Comparison of ENCODE assay signal across 18 cellular contexts in the genomic region with DNA sequence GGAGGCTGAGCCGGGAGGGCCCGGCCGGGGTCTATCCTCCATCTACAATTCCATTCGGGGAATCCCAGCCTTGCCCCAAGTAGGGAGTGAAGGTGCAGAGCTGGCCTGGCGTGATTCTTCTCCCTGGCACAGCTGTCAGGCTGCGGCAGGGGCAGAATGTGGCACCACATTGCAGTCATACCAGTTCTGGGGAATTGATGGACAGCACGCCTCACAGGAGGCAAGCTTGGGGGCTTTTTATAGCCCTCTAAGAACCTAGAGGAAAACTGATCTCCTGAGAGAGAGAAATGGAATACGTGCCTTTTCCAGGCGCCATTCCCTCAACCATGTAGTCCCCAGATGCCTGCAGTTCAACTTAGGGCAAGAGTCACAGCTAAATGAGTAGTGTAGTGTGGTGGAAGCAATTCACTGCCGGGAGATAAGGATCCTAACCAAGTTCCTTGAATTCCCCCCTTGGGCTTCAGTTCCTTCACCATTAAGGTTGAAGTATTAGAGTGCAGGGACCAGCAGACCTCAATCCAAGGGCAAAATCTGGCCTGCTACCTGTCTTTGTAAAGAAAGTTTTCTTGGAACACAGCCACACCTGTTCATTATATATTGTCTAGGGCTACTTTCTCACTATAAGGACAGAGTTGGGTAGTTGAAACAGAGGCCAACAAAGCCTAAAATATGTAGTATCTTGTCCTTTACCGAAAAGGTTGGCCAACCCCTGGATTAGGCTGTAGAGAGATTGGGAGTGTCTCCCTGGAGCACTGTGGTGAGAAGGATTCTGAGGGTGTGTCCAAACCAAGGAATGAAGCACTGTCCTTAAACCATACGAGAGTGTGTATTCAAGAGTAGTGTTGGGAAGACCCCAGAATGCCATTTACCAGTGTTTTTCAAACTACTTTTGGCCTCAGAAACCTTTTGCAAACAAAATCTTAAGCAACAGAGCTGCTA. TPM values are rescaled to one million over a fixed set of nuclear protein-coding genes. Genes with fewer than 3 reads are reported as not detected.
"Had no signal": no experiment of that assay in that cellular context is flagged by ENCODE, and none has a peak within 500 bp of the region (broad histone marks: within the 10 kb centered on the region; RNA-seq: fewer than 3 reads in every experiment).

No MANE protein-coding gene starts in this region.

- H3K4me1 Mint-ChIP-seq: activated CD4-positive, alpha-beta T cell treated with anti-CD3 and anti-CD28 coated beads, Interleukin-2, amount 10 ng/mL, durations not matched to agents 7 days and 5 days; activated naive CD4-positive, alpha-beta T cell treated with anti-CD3 and anti-CD28 coated beads, Interleukin-2, amount 50 U/mL, for 24 hours; naive B cell; T-cell had no signal

- H3K27me3 ChIP-seq: ascending aorta, esophagus squamous epithelium, left lung, ovary, upper lobe of left lung had no signal

- H3K27ac Mint-ChIP-seq: activated CD4-positive, alpha-beta T cell treated with anti-CD3 and anti-CD28 coated beads, Interleukin-2, amount 10 ng/mL, durations not matched to agents 7 days and 5 days; activated naive CD4-positive, alpha-beta T cell treated with anti-CD3 and anti-CD28 coated beads, Interleukin-2, amount 50 U/mL, for 24 hours; naive B cell; T-cell had no signal

- H3K27ac ChIP-seq: ascending aorta, hepatocyte, left lung, ovary had no signal

- H3K9me3 Mint-ChIP-seq: activated CD4-positive, alpha-beta T cell treated with anti-CD3 and anti-CD28 coated beads, Interleukin-2, amount 10 ng/mL, durations not matched to agents 7 days and 5 days; activated naive CD4-positive, alpha-beta T cell treated with anti-CD3 and anti-CD28 coated beads, Interleukin-2, amount 50 U/mL, for 24 hours; naive B cell; T-cell had no signal

- H3K4me3 Mint-ChIP-seq: activated CD4-positive, alpha-beta T cell treated with anti-CD3 and anti-CD28 coated beads, Interleukin-2, amount 10 ng/mL, durations not matched to agents 7 days and 5 days; activated naive CD4-positive, alpha-beta T cell treated with anti-CD3 and anti-CD28 coated beads, Interleukin-2, amount 50 U/mL, for 24 hours; naive B cell; T-cell had no signal

- H3K4me1 ChIP-seq: ascending aorta had no signal

- H3K27me3 Mint-ChIP-seq: activated naive CD4-positive, alpha-beta T cell treated with anti-CD3 and anti-CD28 coated beads, Interleukin-2, amount 50 U/mL, for 24 hours had no signal

- DNase-seq: activated CD4-positive, alpha-beta T cell treated with anti-CD3 and anti-CD28 coated beads, Interleukin-2, amount 10 ng/mL, durations not matched to agents 7 days and 5 days; activated CD4-positive, CD25-positive, alpha-beta regulatory T cell; activated CD8-positive, alpha-beta memory T cell treated with anti-CD3 and anti-CD28 coated beads, Interleukin-2, amount 50 U/mL, for 48 hours; activated gamma-delta T cell; activated T-cell treated with anti-CD3 and anti-CD28 coated beads, Interleukin-2, amount 50 U/mL, for 48 hours; cerebellar nuclear complex; cortex of kidney; esophagus squamous epithelium; left lung; naive B cell; ovary; SIG-M5; stimulated activated naive CD8-positive, alpha-beta T cell treated with anti-CD3 and anti-CD28 coated beads, Interleukin-15, Interleukin-2, amounts not matched to agents 100 U/mL and 50 U/mL, for 24 hours; T-cell; upper lobe of left lung had no signal

- H3K4me3 ChIP-seq: ascending aorta, esophagus squamous epithelium, hepatocyte, left lung, ovary, upper lobe of left lung had no signal

- H3K9me3 ChIP-seq: ascending aorta, esophagus squamous epithelium, left lung, ovary, upper lobe of left lung had no signal

- H3K36me3 ChIP-seq: ascending aorta, esophagus squamous epithelium, left lung, ovary, upper lobe of left lung had no signal

- H3K36me3 Mint-ChIP-seq: activated naive CD4-positive, alpha-beta T cell treated with anti-CD3 and anti-CD28 coated beads, Interleukin-2, amount 50 U/mL, for 24 hours; naive B cell; T-cell had no signal

RNA-seq across cellular contexts. Expression of a gene that starts 10.6 kb away (rescaled TPM):
- total RNA-seq: activated CD4-positive, alpha-beta T cell treated with anti-CD3 and anti-CD28 coated beads, Interleukin-2, amount 10 ng/mL, durations not matched to agents 7 days and 5 days had no signal
